ENCODE assay signal across 10 cellular contexts in genomic region chr5:81393430-81393782, GRCh38. TPM values are rescaled to one million over a fixed set of nuclear protein-coding genes. Genes with fewer than 3 reads are reported as not detected.
A peak's percentile ranks its signal among the peaks of the same experiment; 100 is the strongest.
DNase-seq lines count a peak whose midpoint lies in the region; ATAC-seq, FAIRE-seq and TF ChIP-seq lines count a peak whose summit lies in the region.
"Had no signal": no experiment of that assay in that cellular context is flagged by ENCODE, and none has a peak within 500 bp of the region (broad histone marks: within the 10 kb centered on the region; RNA-seq: fewer than 3 reads in every experiment).

No MANE protein-coding gene starts in this region.

- H3K9me3 ChIP-seq in GM12878 (replicated peaks; ENCODE audit: control insufficient read depth, insufficient read depth, low read length): no peaks in the 10 kb centered on the region; the same call in 2 of the 3 replicates
- H3K9me3 ChIP-seq in lower lobe of right lung: no peaks in the 10 kb centered on the region
- H3K9me3 ChIP-seq in thoracic aorta: no peaks in the 10 kb centered on the region

- H3K27me3 Mint-ChIP-seq in activated T-cell treated with anti-CD3 and anti-CD28 coated beads, Interleukin-2, amount 50 U/mL, for 4 hours (ENCODE audit: low read depth): peaks cover 70% of the 10 kb centered on the region

- H3K4me1 ChIP-seq in GM12878 (ENCODE audit: control insufficient read depth, insufficient read depth, low read length) (no peaks in the 10 kb centered on the region), lower lobe of right lung (peaks cover 15% of the 10 kb centered on the region), thoracic aorta (ENCODE audit: control insufficient read depth in 1 of 2, low read depth in 2 of 2) (peaks cover 6 to 12% of the 10 kb centered on the region in 2 donors)

- H3K27ac ChIP-seq in GM12878 (ENCODE audit: control insufficient read depth, insufficient read depth) (no peak overlapping the region), lower lobe of right lung (no peak overlapping the region), thoracic aorta (no peak overlapping the region)

- H3K9ac ChIP-seq in GM12878 (ENCODE audit: control insufficient read depth, insufficient read depth, low read length): no peak overlapping the region

- peak overlapping the region; percentile 11 for H3K4me3 Mint-ChIP-seq in activated T-cell treated with anti-CD3 and anti-CD28 coated beads, Interleukin-2, amount 50 U/mL, for 4 hours
- H3K4me3 Mint-ChIP-seq: activated B cell treated with CpG ODN at 0.5 μM for 24 hours had no signal

- peaks cover 3% of the 10 kb centered on the region for H3K4me1 Mint-ChIP-seq in activated T-cell treated with anti-CD3 and anti-CD28 coated beads, Interleukin-2, amount 50 U/mL, for 4 hours (ENCODE audit: low read depth)

- CTCF ChIA-PET in GM12878 (lab: Yijun Ruan, JAX): no interaction called here

- SMC1A ChIA-PET in GM12878 (lab: Charles Lee; ENCODE audit: uncharacterized antibody, unreplicated experiment): no interaction called here

- no peak for DNase-seq in activated T-cell treated with anti-CD3 and anti-CD28 coated beads, Interleukin-2, amount 50 U/mL, for 4 hours
- no peak for DNase-seq in activated T-cell treated with anti-CD3 and anti-CD28 coated beads, Interleukin-2, amount 50 U/mL, for 1 hour
- DNase-seq in GM12878 (ENCODE audit: low read depth, low spot score): no peak
- no peak for DNase-seq in lower lobe of right lung
- no peak for DNase-seq in thoracic aorta (ENCODE audit: low spot score)
- no peak for DNase-seq in GM20000 (ENCODE audit: low spot score)
- no peak for DNase-seq in NCI-H2196 (lab: John Stamatoyannopoulos, UW; ENCODE audit: unreplicated experiment)
- DNase-seq: activated B cell treated with CpG ODN at 0.5 μM for 24 hours had no signal

- RAD21 ChIA-PET in GM12878 (lab: Charles Lee; ENCODE audit: unreplicated experiment): no interaction called here

- H3K4me2 ChIP-seq in GM12878 (ENCODE audit: control insufficient read depth, insufficient read depth): peak overlapping the region; percentile 1; the same call in 1 of the 2 replicates

- in situ Hi-C loops in GM12878 (cut with MboI): no loop called here

- TF ChIP-seq POLR2A in GM12878 (IDR thresholded peaks at IDR 0.05; ENCODE audit: low read depth, low read length): no peak

- no peak for TF ChIP-seq CTCF in GM12878 (IDR thresholded peaks at IDR 0.05 in 2 of 3, conservative IDR thresholded peaks at IDR 0.05 in 1 of 3; ENCODE audit: control insufficient read depth in 2 of 3, extremely low read depth in 1 of 3, insufficient read depth in 1 of 3, low read depth in 3 of 3, low read length in 3 of 3)
- TF ChIP-seq CTCF in lower lobe of right lung (IDR thresholded peaks at IDR 0.05): no peak
- TF ChIP-seq CTCF in thoracic aorta (IDR thresholded peaks at IDR 0.05): no peak
- TF ChIP-seq CTCF in GM20000 (IDR thresholded peaks at IDR 0.05; ENCODE audit: extremely low read depth, missing control alignments): no peak

- no peak for TF ChIP-seq EP300 in GM12878 (IDR thresholded peaks at IDR 0.05; ENCODE audit: borderline replicate concordance in 1 of 2, control insufficient read depth in 1 of 2, low read depth in 2 of 2, low read length in 2 of 2)

- peaks cover 5% of the 10 kb centered on the region for H3K9me3 Mint-ChIP-seq in activated T-cell treated with anti-CD3 and anti-CD28 coated beads, Interleukin-2, amount 50 U/mL, for 4 hours

- ATAC-seq in activated T-cell treated with anti-CD3 and anti-CD28 coated beads, Interleukin-2, amount 50 U/mL, for 4 hours: no peak
- ATAC-seq in GM12878: no peak
- no peak for ATAC-seq in lower lobe of right lung
- no peak for ATAC-seq in thoracic aorta (ENCODE audit: insufficient number of reproducible peaks, low FRiP score, low read depth)
- ATAC-seq in GM18907 (IDR thresholded peaks at IDR 0.05; ENCODE audit: unreplicated experiment): no peak

- intact Hi-C loops in GM12878 (cut with micrococcal nuclease; ENCODE audit: unreplicated experiment): no loop called here
- intact Hi-C loops in lower lobe of right lung (cut with DNase I): no loop called here

- no peaks in the 10 kb centered on the region for H3K79me2 ChIP-seq in GM12878 (ENCODE audit: control insufficient read depth, insufficient read depth, low read length)

- 58% methylated on average over 10 of the region's 10 CpGs for WGBS in GM12878 (ENCODE audit: insufficient coverage, insufficient replicate concordance, low lambda C conversion rate, missing lambda C conversion rate)

- H3K36me3 Mint-ChIP-seq in activated T-cell treated with anti-CD3 and anti-CD28 coated beads, Interleukin-2, amount 50 U/mL, for 4 hours (ENCODE audit: insufficient read depth): no peaks in the 10 kb centered on the region

- TF ChIP-seq RAD21 in GM12878 (IDR thresholded peaks at IDR 0.05; ENCODE audit: insufficient read depth, low read depth, low read length): no peak

- POLR2A ChIA-PET in GM12878 (lab: Charles Lee): no interaction called here

- FAIRE-seq in GM12878 (lab: Jason Lieb, UNC): no peak

- H2AFZ ChIP-seq in GM12878 (ENCODE audit: control insufficient read depth, low read depth, low read length): no peak overlapping the region

- H3K27me3 ChIP-seq in GM12878 (replicated peaks in 1 of 2; ENCODE audit: control insufficient read depth in 2 of 2, insufficient read depth in 2 of 2, low read length in 1 of 2) (peaks cover 2% of the 10 kb centered on the region in 2 experiments; a peak in 3 of 4 replicates), lower lobe of right lung (ENCODE audit: low read depth) (peaks cover 57% of the 10 kb centered on the region), thoracic aorta (replicated peaks; ENCODE audit: insufficient read depth) (no peaks in the 10 kb centered on the region)

- no peaks in the 10 kb centered on the region for H4K20me1 ChIP-seq in GM12878 (ENCODE audit: control insufficient read depth, insufficient read depth)

- no TSS peak for BruUV-seq in GM12878 (replicated peaks; lab: Mats Ljungman, UMichigan)

- H3K4me3 ChIP-seq in GM12878 (no peak overlapping the region), lower lobe of right lung (peak overlapping the region; percentile 46), thoracic aorta (peak overlapping the region; percentile 76)

- H3K36me3 ChIP-seq in GM12878 (ENCODE audit: control insufficient read depth in 2 of 2, insufficient read depth in 2 of 2, low read length in 1 of 2): no peaks in the 10 kb centered on the region
- no peaks in the 10 kb centered on the region for H3K36me3 ChIP-seq in lower lobe of right lung
- no peaks in the 10 kb centered on the region for H3K36me3 ChIP-seq in thoracic aorta

TF ChIP-seq in GM12878, 131 proteins besides CTCF, POLR2A, EP300 and RAD21:
- no peak for TF ChIP-seq YBX1 (IDR thresholded peaks at IDR 0.05)
- no peak for TF ChIP-seq E4F1 (IDR thresholded peaks at IDR 0.05; ENCODE audit: borderline replicate concordance, partially characterized antibody)
- no peak for TF ChIP-seq STAT3 (IDR thresholded peaks at IDR 0.05; ENCODE audit: low read depth, low read length)
- TF ChIP-seq MEF2B (IDR thresholded peaks at IDR 0.05; ENCODE audit: partially characterized antibody, poor library complexity, severe bottlenecking): no peak

RNA-seq across cellular contexts. Expression of gene ACOT12, which starts 0.5 kb away (rescaled TPM):
- not detected for total RNA-seq in activated T-cell treated with anti-CD3 and anti-CD28 coated beads, Interleukin-2, amount 50 U/mL, for 4 hours
- total RNA-seq in GM12878 (2013; cell fraction: nucleolus; rRNA removed): 1.1 and 1.2 TPM in 2 replicates
- total RNA-seq in GM12878 (2014; rRNA removed) (not detected in 2 replicates), GM12878 (2014; rRNA removed; fragmentation: Illumina TruSeq; extraction: Trizol) (not detected in 2 replicates), GM12878 (2021) (not detected in 2 replicates), lower lobe of right lung (not detected), thoracic aorta (1 to 10 TPM in 1 of 2 donors, not detected in 1; 2.3 TPM)
- polyA plus RNA-seq in GM12878 (2011; ENCODE audit: low read depth): not detected
- polyA plus RNA-seq in GM12878 (2011; rRNA removed) (0.08 and 0.43 TPM in 2 replicates), GM12878 (2014; fragmentation: Illumina TruSeq; extraction: Trizol) (not detected in 2 replicates), GM12878 (2014; fragmentation: Nextera tagmentation; extraction: Ambion mirVana) (not detected), GM12878 (2014; rRNA removed) (not detected in 2 replicates), GM12878 (2016; fragmentation: Nextera tagmentation; extraction: Ambion mirVana) (not detected)
- polyA plus RNA-seq in GM12878 (2011; cell fraction: cytosol; rRNA removed): not detected in 2 replicates
- polyA plus RNA-seq in GM12878 (2011; cell fraction: nucleus; rRNA removed): 0.41 and 0.81 TPM in 2 replicates
- polyA plus RNA-seq in GM12878 (2012): not detected in 2 replicates
- not detected in 2 replicates for polyA minus RNA-seq in GM12878 (2011; rRNA and poly(A)+ RNA removed)
- polyA minus RNA-seq in GM12878 (2011; cell fraction: cytosol; rRNA and poly(A)+ RNA removed): not detected in 2 replicates
- not detected in 2 replicates for polyA minus RNA-seq in GM12878 (2011; cell fraction: nucleus; rRNA and poly(A)+ RNA removed)
- total RNA-seq: activated B cell treated with CpG ODN at 0.5 μM for 24 hours, NCI-H460 had no signal
